In genomic region chr2:130728007-130728454, GRCh38 we compare ENCODE assay signal across 8 cellular contexts. TPM values are rescaled to one million over a fixed set of nuclear protein-coding genes. Genes with fewer than 3 reads are reported as not detected.
A peak's percentile ranks its signal among the peaks of the same experiment; 100 is the strongest.
DNase-seq lines count a peak whose midpoint lies in the region; ATAC-seq and TF ChIP-seq lines count a peak whose summit lies in the region.

No MANE protein-coding gene starts in this region.

- H2AFZ ChIP-seq in SK-N-SH (ENCODE audit: low read depth), result no peak overlapping the region

- peak; percentile 10 for ATAC-seq in HG02610 (IDR thresholded peaks at IDR 0.05; ENCODE audit: unreplicated experiment)
- peak; percentile 51 for ATAC-seq in naive thymus-derived CD4-positive, alpha-beta T cell

- TF ChIP-seq CTCF in SK-N-SH (IDR thresholded peaks at IDR 0.05) (no peak), uterus (IDR thresholded peaks at IDR 0.05) (no peak)

- TF ChIP-seq POLR2A in uterus (IDR thresholded peaks at IDR 0.05), result no peak

- peaks cover 0 to 17% (median 16%) of the 10 kb centered on the region in 7 donors for H3K4me1 Mint-ChIP-seq in naive thymus-derived CD4-positive, alpha-beta T cell

- H3K27ac ChIP-seq in SK-N-SH (ENCODE audit: low read depth in 2 of 2, low read length in 1 of 2), result peak overlapping the region in 1 of 2 experiments; percentile 11; a peak in 1 of 4 replicates
- peak overlapping the region; percentile 48 for H3K27ac ChIP-seq in naive thymus-derived CD4-positive, alpha-beta T cell (ENCODE audit: low read depth, low read length)
- H3K27ac ChIP-seq in uterus, result peak overlapping the region in 1 of 2 donors; percentile 81

- H3K9me2 ChIP-seq in SK-N-SH, result no peaks in the 10 kb centered on the region

- H3K4me1 ChIP-seq in SK-N-SH (ENCODE audit: control insufficient read depth in 1 of 2, insufficient read depth in 2 of 2, low read depth in 1 of 2, low read length in 1 of 2), result peaks cover 0 to 25% of the 10 kb centered on the region in 2 experiments; a peak in 2 of 4 replicates
- H3K4me1 ChIP-seq in naive thymus-derived CD4-positive, alpha-beta T cell (ENCODE audit: control insufficient read depth in 2 of 2, insufficient read depth in 2 of 2, low read length in 2 of 2), result peaks cover 15 to 18% of the 10 kb centered on the region in 2 donors
- H3K4me1 ChIP-seq in uterus, result peaks cover 6 to 7% of the 10 kb centered on the region in 2 donors

- intact Hi-C loops in naive thymus-derived CD4-positive, alpha-beta T cell (cut with micrococcal nuclease), result loop anchor here (5.0 to 10.0 kb wide), 3 partner anchors 353 to 853 kb away; partner anchors contain the start of gene PLEKHB2 (in 1 of the 2)
- intact Hi-C loops in uterus (cut with DNase I; ENCODE audit: low total_unique reads), result no loop called here

- CTCF ChIA-PET in SK-N-SH (lab: Yijun Ruan, JAX), result interaction anchor here (0.9 to 1.8 kb wide), 4 partner anchors 11 to 236 kb away, joined by 3 to 7 read pairs (median 4); no protein-coding TSS in a partner anchor
- CTCF ChIA-PET in naive thymus-derived CD4-positive, alpha-beta T cell (lab: Charles Lee), result interaction anchor here (2.1 kb wide), 1 partner anchor 69 kb away, joined by 6 read pairs; no protein-coding TSS in a partner anchor

- H3K27me3 ChIP-seq in SK-N-SH (ENCODE audit: insufficient read depth) (no peaks in the 10 kb centered on the region), uterus (no peaks in the 10 kb centered on the region)
- H3K27me3 ChIP-seq in naive thymus-derived CD4-positive, alpha-beta T cell (ENCODE audit: control insufficient read depth in 2 of 2, insufficient read depth in 2 of 2, low read length in 2 of 2), result no peaks in the 10 kb centered on the region

- peak overlapping the region; percentile 46 to 62 for H3K4me3 ChIP-seq in SK-N-SH (ENCODE audit: low read depth in 2 of 2, low read length in 1 of 2)
- H3K4me3 ChIP-seq in naive thymus-derived CD4-positive, alpha-beta T cell (ENCODE audit: low read length), result peak overlapping the region; percentile 86
- H3K4me3 ChIP-seq in uterus, result peak overlapping the region; percentile 6 to 43

- H3K9me3 Mint-ChIP-seq in naive thymus-derived CD4-positive, alpha-beta T cell, result peaks cover 0 to 4% (median 0%) of the 10 kb centered on the region in 11 donors

- no peak overlapping the region for H3K9ac ChIP-seq in SK-N-SH

- TF ChIP-seq RAD21 in SK-N-SH (IDR thresholded peaks at IDR 0.05; ENCODE audit: low read length), result no peak

- no peaks in the 10 kb centered on the region for H3K36me3 ChIP-seq in SK-N-SH (replicated peaks in 1 of 2; ENCODE audit: control insufficient read depth in 1 of 2, insufficient read depth in 2 of 2, low read length in 1 of 2)
- no peaks in the 10 kb centered on the region for H3K36me3 ChIP-seq in naive thymus-derived CD4-positive, alpha-beta T cell (ENCODE audit: control insufficient read depth in 2 of 3, insufficient read depth in 3 of 3, low read length in 3 of 3)
- no peaks in the 10 kb centered on the region for H3K36me3 ChIP-seq in uterus

- H3K27ac Mint-ChIP-seq in naive thymus-derived CD4-positive, alpha-beta T cell, result peak overlapping the region; percentile 76 to 94 (median 89)

- H4K20me1 ChIP-seq in SK-N-SH (ENCODE audit: insufficient read depth), result no peaks in the 10 kb centered on the region

- peak overlapping the region; percentile 60 to 89 (median 86) for H3K4me3 Mint-ChIP-seq in naive thymus-derived CD4-positive, alpha-beta T cell

- H3F3A ChIP-seq in SK-N-SH (replicated peaks; ENCODE audit: insufficient read depth), result no peaks in the 10 kb centered on the region

- POLR2A ChIA-PET in SK-N-SH (lab: Yijun Ruan, JAX), result interaction anchor here (3.1 kb wide), 1 partner anchor 16 kb away, joined by 20 read pairs; no protein-coding TSS in a partner anchor
- POLR2A ChIA-PET in naive thymus-derived CD4-positive, alpha-beta T cell (lab: Charles Lee), result interaction anchor here (0.6 to 2.2 kb wide), 4 partner anchors 10 to 386 kb away, joined by 3 to 16 read pairs (median 6); partner anchors contain the start of genes IMP4 and PLEKHB2

- DNase-seq in DMS79 (lab: John Stamatoyannopoulos, UW) (peak; percentile 56), SK-N-SH (no peak), ecto neural progenitor cell (ENCODE audit: low spot score) (peak; percentile 52), uterus (no peak), NCI-H1048 (lab: John Stamatoyannopoulos, UW) (no peak), kidney glomerular epithelial cell (lab: John Stamatoyannopoulos, UW) (no peak)
- DNase-seq in naive thymus-derived CD4-positive, alpha-beta T cell, result peak in 3 of 9 donors; percentile 28 to 44 (median 43)

- H3K4me2 ChIP-seq in SK-N-SH, result peak overlapping the region; percentile 88

- no peaks in the 10 kb centered on the region for H3K36me3 Mint-ChIP-seq in naive thymus-derived CD4-positive, alpha-beta T cell

- TF ChIP-seq EP300 in SK-N-SH (IDR thresholded peaks at IDR 0.05; ENCODE audit: borderline replicate concordance in 1 of 2, low read depth in 1 of 2, low read length in 1 of 2), result no peak

- no peaks in the 10 kb centered on the region for H3K79me2 ChIP-seq in SK-N-SH (ENCODE audit: insufficient read depth)

- H3K9me3 ChIP-seq in SK-N-SH (no peaks in the 10 kb centered on the region), uterus (no peaks in the 10 kb centered on the region)
- H3K9me3 ChIP-seq in naive thymus-derived CD4-positive, alpha-beta T cell (ENCODE audit: control insufficient read depth in 2 of 3, low read length in 3 of 3), result no peaks in the 10 kb centered on the region

- peaks cover 0 to 9% (median 0%) of the 10 kb centered on the region in 5 donors for H3K27me3 Mint-ChIP-seq in naive thymus-derived CD4-positive, alpha-beta T cell

- 56% methylated on average over 5 of the region's 12 CpGs for WGBS in SK-N-SH (ENCODE audit: low lambda C conversion rate)

TF ChIP-seq in SK-N-SH, 30 proteins besides CTCF, POLR2A, EP300 and RAD21:
- TF ChIP-seq USF1 (IDR thresholded peaks at IDR 0.05; ENCODE audit: borderline replicate concordance, low read depth) (no peak), SMC3 (IDR thresholded peaks at IDR 0.05; ENCODE audit: low read depth, low read length) (no peak), JUND (IDR thresholded peaks at IDR 0.05) (no peak), NFIC (IDR thresholded peaks at IDR 0.05; ENCODE audit: borderline replicate concordance) (no peak), GATA2 (CRISPR knock-in tag; IDR thresholded peaks at IDR 0.05) (no peak), POLR2AphosphoS5 (IDR thresholded peaks at IDR 0.05; ENCODE audit: low read depth, low read length) (no peak), ELF1 (IDR thresholded peaks at IDR 0.05) (no peak), PBX3 (IDR thresholded peaks at IDR 0.05) (no peak)

RNA-seq across cellular contexts. Expression of gene GPR148, which starts 0.8 kb away (rescaled TPM):
- not detected in 2 replicates for polyA plus RNA-seq in SK-N-SH (2012; rRNA removed)
- not detected in 2 replicates for polyA plus RNA-seq in SK-N-SH (2012; cell fraction: cytosol; rRNA removed)
- not detected in 2 replicates for polyA plus RNA-seq in SK-N-SH (2012; cell fraction: nucleus; rRNA removed)
- total RNA-seq in naive thymus-derived CD4-positive, alpha-beta T cell, result not detected
- polyA plus RNA-seq in naive thymus-derived CD4-positive, alpha-beta T cell, result not detected
- total RNA-seq in uterus, result not detected

RNA-seq across cellular contexts. Expression of gene AMER3, which starts 27.3 kb away (rescaled TPM):
- under 0.01 and 0.03 TPM in 2 replicates for polyA plus RNA-seq in SK-N-SH (2012; rRNA removed)
- 0.01 and 0.05 TPM in 2 replicates for polyA plus RNA-seq in SK-N-SH (2012; cell fraction: cytosol; rRNA removed)
- polyA plus RNA-seq in SK-N-SH (2012; cell fraction: nucleus; rRNA removed), result 0.01 TPM in 1 of 2 replicates, not detected in the other
- not detected for total RNA-seq in naive thymus-derived CD4-positive, alpha-beta T cell
- not detected for polyA plus RNA-seq in naive thymus-derived CD4-positive, alpha-beta T cell
- under 1 TPM in 1 of 4 donors, not detected in 3; 0.21 TPM for total RNA-seq in uterus

Comparison
In these comparisons a context has a peak if more than half of its experiments do, and no peak if none do; other contexts are left out.
1. DNase-seq: peak in DMS79 (single experiment) and ecto neural progenitor cell (single experiment); none in SK-N-SH (single experiment), uterus (0 of 2), NCI-H1048 (single experiment) and kidney glomerular epithelial cell (single experiment).
2. H3K4me3 ChIP-seq: peak in every context shown above with its lines; median percentile 86 in naive thymus-derived CD4-positive, alpha-beta T cell; 54 in SK-N-SH; 24 in uterus.